1 cellular context compared by ENCODE assay signal in the genomic region with DNA sequence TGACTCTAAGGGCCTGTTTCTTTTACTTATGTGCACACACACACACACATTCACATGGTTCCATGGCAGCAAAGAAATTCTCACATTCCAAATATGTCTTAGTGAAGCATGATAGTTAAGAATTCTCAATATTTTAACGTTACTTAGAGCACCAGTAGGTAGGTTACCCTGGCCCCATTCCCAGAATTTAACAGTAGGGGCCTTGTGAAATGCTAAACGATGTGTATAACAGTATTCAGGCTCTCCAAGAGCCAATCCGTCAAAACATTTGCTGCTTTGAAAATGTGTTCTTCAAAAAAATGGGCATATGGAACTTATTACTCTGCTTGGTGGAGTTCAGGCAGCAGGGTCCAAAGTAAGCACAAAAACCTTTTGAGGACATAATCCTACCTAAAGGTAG.
TF ChIP-seq lines count a peak whose summit lies in the region.

No MANE protein-coding gene starts in this region.

TF ChIP-seq in H1, 55 proteins besides CTCF, POLR2A, EP300 and RAD21:
- TF ChIP-seq, protein P1, sequence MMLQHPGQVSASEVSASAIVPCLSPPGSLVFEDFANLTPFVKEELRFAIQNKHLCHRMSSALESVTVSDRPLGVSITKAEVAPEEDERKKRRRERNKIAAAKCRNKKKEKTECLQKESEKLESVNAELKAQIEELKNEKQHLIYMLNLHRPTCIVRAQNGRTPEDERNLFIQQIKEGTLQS (IDR thresholded peaks at IDR 0.05; ENCODE audit: insufficient read depth, low read depth, low read length): no peak
- TF ChIP-seq HDAC2 (IDR thresholded peaks at IDR 0.05; ENCODE audit: borderline replicate concordance in 1 of 2, low read depth in 2 of 2, low read length in 2 of 2) (no peak), RXRA (IDR thresholded peaks at IDR 0.05; ENCODE audit: insufficient read depth, low read depth, low read length) (no peak), SP1 (IDR thresholded peaks at IDR 0.05; ENCODE audit: low read depth, low read length) (no peak), NANOG (IDR thresholded peaks at IDR 0.05; ENCODE audit: insufficient read depth, low read depth, low read length, poor library complexity, severe bottlenecking) (no peak), POU5F1 (IDR thresholded peaks at IDR 0.05; ENCODE audit: low read depth, low read length) (no peak), SAP30 (IDR thresholded peaks at IDR 0.05; ENCODE audit: insufficient read depth, insufficient replicate concordance, low read length) (no peak), SIRT6 (IDR thresholded peaks at IDR 0.05; ENCODE audit: low read length) (no peak), KDM5A (IDR thresholded peaks at IDR 0.05; ENCODE audit: low read length) (no peak), TEAD4 (IDR thresholded peaks at IDR 0.05; ENCODE audit: low read depth, low read length) (no peak), CHD1 (IDR thresholded peaks at IDR 0.05; ENCODE audit: low read depth, low read length) (no peak), CHD2 (IDR thresholded peaks at IDR 0.05; ENCODE audit: low read length) (no peak), HDAC6 (IDR thresholded peaks at IDR 0.05; ENCODE audit: low read depth, low read length) (no peak), POLR2AphosphoS5 (IDR thresholded peaks at IDR 0.05; ENCODE audit: low read depth, low read length) (no peak), SRF (IDR thresholded peaks at IDR 0.05; ENCODE audit: low read depth, low read length) (no peak), FOSL1 (IDR thresholded peaks at IDR 0.05; ENCODE audit: insufficient read depth, low read depth, low read length) (no peak)
